Comparison of ENCODE assay signal across 15 cellular contexts in the genomic region with DNA sequence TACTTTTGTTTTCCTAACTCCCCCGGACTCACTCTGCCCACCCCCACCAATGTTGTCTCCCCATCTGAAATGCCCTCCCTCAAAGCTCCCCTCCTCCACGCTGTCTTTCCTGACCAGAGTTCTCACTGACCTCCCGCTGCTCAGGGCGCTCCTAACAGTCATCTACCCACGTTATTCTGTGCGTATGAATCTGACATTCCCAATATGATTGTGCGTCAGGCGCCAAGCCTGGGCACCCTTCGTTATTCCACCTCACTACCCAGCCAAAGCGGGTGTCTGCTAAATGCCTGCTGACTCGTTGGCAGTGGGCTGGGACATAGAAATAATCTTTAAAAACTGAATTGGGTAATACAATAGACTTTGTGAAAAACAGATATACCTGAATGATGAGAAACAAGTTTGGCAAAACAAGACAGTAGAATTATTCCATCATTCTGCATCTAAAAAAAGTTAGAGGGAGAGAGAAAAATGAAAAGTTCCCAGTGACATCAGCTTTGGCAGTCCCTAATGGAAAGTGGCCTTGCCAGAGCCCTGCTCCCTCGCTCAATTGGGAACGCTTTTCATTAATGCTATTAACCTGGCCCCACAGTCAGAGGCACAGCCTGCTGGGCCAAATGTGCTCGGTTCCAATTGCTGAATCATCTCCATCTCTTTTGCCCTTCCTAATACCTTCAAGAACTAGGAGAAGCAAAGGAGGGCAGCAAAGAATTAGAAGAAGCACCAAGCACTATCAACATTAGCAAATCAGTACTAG.
DNase-seq lines count a peak whose midpoint lies in the region; ATAC-seq and TF ChIP-seq lines count a peak whose summit lies in the region.
"Had no signal": no experiment of that assay in that cellular context is flagged by ENCODE, and none has a peak within 500 bp of the region (broad histone marks: within the 10 kb centered on the region; RNA-seq: fewer than 3 reads in every experiment).

No MANE protein-coding gene starts in this region.

- no peak overlapping the region for H3K9ac ChIP-seq in muscle layer of colon (ENCODE audit: low read length)
- no peak overlapping the region for H3K9ac ChIP-seq in endodermal cell (ENCODE audit: extremely low read depth, low read length, poor library complexity, severe bottlenecking)

- no peak for TF ChIP-seq POLR2A in esophagus squamous epithelium (IDR thresholded peaks at IDR 0.05)
- TF ChIP-seq POLR2A in testis (IDR thresholded peaks at IDR 0.05): no peak

- H3K36me3 Mint-ChIP-seq in endodermal cell (ENCODE audit: low read depth): no peaks in the 10 kb centered on the region
- H3K36me3 Mint-ChIP-seq: WTC11 had no signal

- DNase-seq in MG63: peak; percentile 46
- DNase-seq in esophagus squamous epithelium (lab: John Stamatoyannopoulos, UW): no peak
- peak; percentile 31 for DNase-seq in testis
- no peak for DNase-seq in endodermal cell
- DNase-seq in stimulated activated naive CD8-positive, alpha-beta T cell treated with anti-CD3 and anti-CD28 coated beads, Interleukin-15, amount 100 ng/mL, for 72 hours: no peak
- DNase-seq in activated CD8-positive, alpha-beta memory T cell treated with anti-CD3 and anti-CD28 coated beads, Interleukin-2, amount 50 U/mL, for 48 hours: no peak
- DNase-seq in A172 (ENCODE audit: low spot score): no peak
- DNase-seq: activated T-cell treated with anti-CD3 and anti-CD28 coated beads for 4 hours; CD4-positive, alpha-beta T cell; GF-D8; NCI-H1436 treated with DMSO at 0.1 percent for 48 hours; NCI-H774 had no signal

- no peak overlapping the region for H3K27ac Mint-ChIP-seq in endodermal cell
- no peak overlapping the region for H3K27ac Mint-ChIP-seq in stimulated activated naive CD8-positive, alpha-beta T cell treated with anti-CD3 and anti-CD28 coated beads, Interleukin-15, amount 100 ng/mL, for 72 hours
- H3K27ac Mint-ChIP-seq: CD4-positive, alpha-beta T cell; WTC11 had no signal

- no peaks in the 10 kb centered on the region for H3K9me3 Mint-ChIP-seq in endodermal cell
- peaks cover 0 to 4% of the 10 kb centered on the region in 2 donors for H3K9me3 Mint-ChIP-seq in stimulated activated naive CD8-positive, alpha-beta T cell treated with anti-CD3 and anti-CD28 coated beads, Interleukin-15, amount 100 ng/mL, for 72 hours
- H3K9me3 Mint-ChIP-seq: CD4-positive, alpha-beta T cell had no signal

- 60 to 69% methylated on average over 14 of the region's 14 CpGs for WGBS in esophagus squamous epithelium, 2 donors
- 56 to 63% methylated on average over 14 of the region's 14 CpGs for WGBS in testis, 2 donors
- 90 to 100% methylated on average over 2 to 14 of the region's 14 CpGs for WGBS in endodermal cell (ENCODE audit: insufficient coverage in 1 of 2, insufficient read length in 1 of 2), 2 experiments

- peaks cover 30% of the 10 kb centered on the region for H3K4me1 Mint-ChIP-seq in endodermal cell
- peaks cover 21% of the 10 kb centered on the region for H3K4me1 Mint-ChIP-seq in stimulated activated naive CD8-positive, alpha-beta T cell treated with anti-CD3 and anti-CD28 coated beads, Interleukin-15, amount 100 ng/mL, for 72 hours

- H3K27ac ChIP-seq in esophagus squamous epithelium: peak overlapping the region; percentile 23 to 75 (median 73)
- peak overlapping the region; percentile 60 for H3K27ac ChIP-seq in muscle layer of colon (ENCODE audit: low read depth, low read length)
- peak overlapping the region in 1 of 2 donors; percentile 76 for H3K27ac ChIP-seq in testis
- no peak overlapping the region for H3K27ac ChIP-seq in endodermal cell (ENCODE audit: low read depth, low read length)
- H3K27ac ChIP-seq: SJSA1 had no signal

- intact Hi-C loops in esophagus squamous epithelium (cut with DNase I) (no loop called here), testis (cut with DNase I; ENCODE audit: low total_unique reads) (loop anchor here (10.0 kb wide), 1 partner anchor 510 kb away; no protein-coding TSS in a partner anchor)

- H3K4me1 ChIP-seq in esophagus squamous epithelium (peaks cover 0 to 25% (median 15%) of the 10 kb centered on the region in 3 donors), muscle layer of colon (ENCODE audit: insufficient read depth, low read length) (peaks cover 18% of the 10 kb centered on the region), testis (peaks cover 9% of the 10 kb centered on the region), endodermal cell (ENCODE audit: control insufficient read depth, insufficient read depth, low read length) (peaks cover 13% of the 10 kb centered on the region)
- H3K4me1 ChIP-seq: SJSA1 had no signal

- H3K4me3 Mint-ChIP-seq in endodermal cell: no peak overlapping the region
- no peak overlapping the region for H3K4me3 Mint-ChIP-seq in stimulated activated naive CD8-positive, alpha-beta T cell treated with anti-CD3 and anti-CD28 coated beads, Interleukin-15, amount 100 ng/mL, for 72 hours
- H3K4me3 Mint-ChIP-seq: CD4-positive, alpha-beta T cell; WTC11 had no signal

- H3K9me3 ChIP-seq in MG63: no peaks in the 10 kb centered on the region
- H3K9me3 ChIP-seq in esophagus squamous epithelium: no peaks in the 10 kb centered on the region
- H3K9me3 ChIP-seq in muscle layer of colon (ENCODE audit: low read length): no peaks in the 10 kb centered on the region
- H3K9me3 ChIP-seq in testis: no peaks in the 10 kb centered on the region
- no peaks in the 10 kb centered on the region for H3K9me3 ChIP-seq in endodermal cell (ENCODE audit: control insufficient read depth, low read length)
- H3K9me3 ChIP-seq: SJSA1 had no signal

- no peak for TF ChIP-seq CTCF in esophagus squamous epithelium (IDR thresholded peaks at IDR 0.05)
- no peak for TF ChIP-seq CTCF in testis (IDR thresholded peaks at IDR 0.05)
- TF ChIP-seq CTCF in endodermal cell (conservative IDR thresholded peaks at IDR 0.05): no peak

- H3K36me3 ChIP-seq in MG63 (no peaks in the 10 kb centered on the region), esophagus squamous epithelium (no peaks in the 10 kb centered on the region), muscle layer of colon (ENCODE audit: insufficient read depth, low read length) (no peaks in the 10 kb centered on the region), testis (ENCODE audit: low read depth, missing control alignments) (no peaks in the 10 kb centered on the region), endodermal cell (ENCODE audit: control insufficient read depth, insufficient read depth, low read length) (no peaks in the 10 kb centered on the region)
- H3K36me3 ChIP-seq: SJSA1 had no signal

- ATAC-seq in stimulated activated naive CD8-positive, alpha-beta T cell treated with anti-CD3 and anti-CD28 coated beads, Interleukin-15, amount 100 ng/mL, for 72 hours: no peak

- H3K27me3 Mint-ChIP-seq in endodermal cell (ENCODE audit: insufficient read depth): peaks cover 4% of the 10 kb centered on the region
- H3K27me3 Mint-ChIP-seq in stimulated activated naive CD8-positive, alpha-beta T cell treated with anti-CD3 and anti-CD28 coated beads, Interleukin-15, amount 100 ng/mL, for 72 hours: peaks cover 26% of the 10 kb centered on the region
- H3K27me3 Mint-ChIP-seq: CD4-positive, alpha-beta T cell had no signal

- no peak overlapping the region for H3K4me3 ChIP-seq in MG63
- H3K4me3 ChIP-seq in esophagus squamous epithelium: no peak overlapping the region
- H3K4me3 ChIP-seq in muscle layer of colon (ENCODE audit: low read depth in 1 of 2, low read length in 2 of 2): no peak overlapping the region
- no peak overlapping the region for H3K4me3 ChIP-seq in testis
- no peak overlapping the region for H3K4me3 ChIP-seq in endodermal cell (ENCODE audit: low read length)
- H3K4me3 ChIP-seq: SJSA1 had no signal

- H3K27me3 ChIP-seq in MG63 (no peaks in the 10 kb centered on the region), esophagus squamous epithelium (no peaks in the 10 kb centered on the region), muscle layer of colon (ENCODE audit: control insufficient read depth in 1 of 2, insufficient read depth in 2 of 2, low read length in 2 of 2) (no peaks in the 10 kb centered on the region), testis (no peaks in the 10 kb centered on the region), endodermal cell (ENCODE audit: control insufficient read depth, insufficient read depth, low read length, poor library complexity, severe bottlenecking) (no peaks in the 10 kb centered on the region)

Comparison
In these comparisons a context has a peak if more than half of its experiments do, and no peak if none do; other contexts are left out.
1. DNase-seq: peak in MG63 (single experiment) and testis (single experiment); none in esophagus squamous epithelium (single experiment), endodermal cell (single experiment), stimulated activated naive CD8-positive, alpha-beta T cell treated with anti-CD3 and anti-CD28 coated beads, Interleukin-15, amount 100 ng/mL, for 72 hours (0 of 2), activated CD8-positive, alpha-beta memory T cell treated with anti-CD3 and anti-CD28 coated beads, Interleukin-2, amount 50 U/mL, for 48 hours (single experiment) and A172 (single experiment).